ENCODE assay signal across 1 cellular context in the genomic region with DNA sequence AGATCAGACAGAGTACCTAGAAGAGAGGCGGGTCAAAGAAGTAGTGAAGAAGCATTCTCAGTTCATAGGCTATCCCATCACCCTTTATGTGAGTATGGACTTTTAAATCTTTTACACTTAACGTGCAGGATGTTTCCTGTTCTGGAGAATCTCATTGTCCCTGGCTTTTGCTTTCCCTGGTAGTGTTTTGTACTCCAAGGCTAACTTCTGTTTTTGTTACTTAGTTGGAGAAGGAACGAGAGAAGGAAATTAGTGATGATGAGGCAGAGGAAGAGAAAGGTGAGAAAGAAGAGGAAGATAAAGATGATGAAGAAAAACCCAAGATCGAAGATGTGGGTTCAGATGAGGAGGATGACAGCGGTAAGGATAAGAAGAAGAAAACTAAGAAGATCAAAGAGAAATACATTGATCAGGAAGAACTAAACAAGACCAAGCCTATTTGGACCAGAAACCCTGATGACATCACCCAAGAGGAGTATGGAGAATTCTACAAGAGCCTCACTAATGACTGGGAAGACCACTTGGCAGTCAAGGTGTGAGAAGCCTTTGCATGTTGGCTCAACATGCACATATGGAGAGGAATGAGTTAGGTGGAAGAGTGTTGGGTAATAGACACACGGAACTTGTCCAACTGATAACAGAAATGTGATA.
TF ChIP-seq lines count a peak whose summit lies in the region.

No MANE protein-coding gene starts in this region.

TF ChIP-seq in K562, 482 proteins besides CTCF, POLR2A, EP300 and RAD21:
- TF ChIP-seq NFIC (IDR thresholded peaks at IDR 0.05): peak; percentile 14; the same call in 1 of the 2 replicates
- TF ChIP-seq ASH1L (IDR thresholded peaks at IDR 0.05; ENCODE audit: borderline replicate concordance, low read depth, partially characterized antibody): no peak
- TF ChIP-seq ATF7 (IDR thresholded peaks at IDR 0.05): peak; percentile 21; the same call in 1 of the 2 replicates
- no peak for TF ChIP-seq ZNF316 (IDR thresholded peaks at IDR 0.05)
- TF ChIP-seq KDM5B (IDR thresholded peaks at IDR 0.05; ENCODE audit: insufficient replicate concordance, low read depth, low read length): peak; percentile 14
- peak; percentile 21; the same call in 1 of the 2 replicates for TF ChIP-seq NFXL1 (CRISPR knock-in tag; IDR thresholded peaks at IDR 0.05)
- 0 out of 2 replicates have a peak, but pooled peaks have one; percentile 10 for TF ChIP-seq GATAD2A (IDR thresholded peaks at IDR 0.05)
- no peak for TF ChIP-seq ZNF77 (CRISPR knock-in tag; IDR thresholded peaks at IDR 0.05)
- TF ChIP-seq CBX2 (IDR thresholded peaks at IDR 0.05; ENCODE audit: insufficient read depth, low read length, poor library complexity, severe bottlenecking): no peak
- TF ChIP-seq, protein P1, sequence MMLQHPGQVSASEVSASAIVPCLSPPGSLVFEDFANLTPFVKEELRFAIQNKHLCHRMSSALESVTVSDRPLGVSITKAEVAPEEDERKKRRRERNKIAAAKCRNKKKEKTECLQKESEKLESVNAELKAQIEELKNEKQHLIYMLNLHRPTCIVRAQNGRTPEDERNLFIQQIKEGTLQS (IDR thresholded peaks at IDR 0.05): peak; percentile 48; the same call in 1 of the 2 replicates
- TF ChIP-seq, protein P1 (CRISPR knock-in tag; conservative IDR thresholded peaks at IDR 0.05): no peak
- no peak for TF ChIP-seq ZNF134 (CRISPR knock-in tag; conservative IDR thresholded peaks at IDR 0.05)
- TF ChIP-seq CHD2 (IDR thresholded peaks at IDR 0.05; ENCODE audit: low read depth, low read length): no peak
- TF ChIP-seq, protein P2, sequence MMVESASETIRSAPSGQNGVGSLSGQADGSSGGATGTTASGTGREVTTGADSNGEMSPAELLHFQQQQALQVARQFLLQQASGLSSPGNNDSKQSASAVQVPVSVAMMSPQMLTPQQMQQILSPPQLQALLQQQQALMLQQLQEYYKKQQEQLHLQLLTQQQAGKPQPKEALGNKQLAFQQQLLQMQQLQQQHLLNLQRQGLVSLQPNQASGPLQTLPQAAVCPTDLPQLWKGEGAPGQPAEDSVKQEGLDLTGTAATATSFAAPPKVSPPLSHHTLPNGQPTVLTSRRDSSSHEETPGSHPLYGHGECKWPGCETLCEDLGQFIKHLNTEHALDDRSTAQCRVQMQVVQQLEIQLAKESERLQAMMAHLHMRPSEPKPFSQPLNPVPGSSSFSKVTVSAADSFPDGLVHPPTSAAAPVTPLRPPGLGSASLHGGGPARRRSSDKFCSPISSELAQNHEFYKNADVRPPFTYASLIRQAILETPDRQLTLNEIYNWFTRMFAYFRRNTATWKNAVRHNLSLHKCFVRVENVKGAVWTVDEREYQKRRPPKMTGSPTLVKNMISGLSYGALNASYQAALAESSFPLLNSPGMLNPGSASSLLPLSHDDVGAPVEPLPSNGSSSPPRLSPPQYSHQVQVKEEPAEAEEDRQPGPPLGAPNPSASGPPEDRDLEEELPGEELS (CRISPR knock-in tag; IDR thresholded peaks at IDR 0.05; ENCODE audit: borderline replicate concordance): peak; percentile 81; the same call in 1 of the 2 replicates
- TF ChIP-seq THRAP3 (IDR thresholded peaks at IDR 0.05; ENCODE audit: borderline replicate concordance): 0 out of 2 replicates have a peak, but pooled peaks have one; percentile 5
- TF ChIP-seq POLR2B (IDR thresholded peaks at IDR 0.05; ENCODE audit: low read depth, partially characterized antibody): peak; percentile 17
- peak; percentile 12; the same call in 1 of the 2 replicates for TF ChIP-seq CEBPB (tag; IDR thresholded peaks at IDR 0.05)
- TF ChIP-seq POLR2H (tag; IDR thresholded peaks at IDR 0.05; ENCODE audit: low read depth): no peak
- TF ChIP-seq GABPB1 (CRISPR knock-in tag; IDR thresholded peaks at IDR 0.05): 0 out of 2 replicates have a peak, but pooled peaks have one; percentile 27
- no peak for TF ChIP-seq STAG1 (CRISPR knock-in tag; IDR thresholded peaks at IDR 0.05; ENCODE audit: borderline replicate concordance)
- TF ChIP-seq CEBPG (CRISPR knock-in tag; IDR thresholded peaks at IDR 0.05): 0 out of 2 replicates have a peak, but pooled peaks have one; percentile 26
- TF ChIP-seq CEBPG (tag; conservative IDR thresholded peaks at IDR 0.05 in 1 of 2, IDR thresholded peaks at IDR 0.05 in 1 of 2): peak in 1 of 2 experiments; percentile 17; a peak in 1 of 4 replicates
- peak; percentile 38; the same call in 1 of the 2 replicates for TF ChIP-seq ZFX (CRISPR knock-in tag; IDR thresholded peaks at IDR 0.05)
- TF ChIP-seq MLX (CRISPR knock-in tag; conservative IDR thresholded peaks at IDR 0.05): 0 out of 4 replicates have a peak, but pooled peaks of 1 of the 2 experiments have one; percentile 43
- TF ChIP-seq, protein P3, sequence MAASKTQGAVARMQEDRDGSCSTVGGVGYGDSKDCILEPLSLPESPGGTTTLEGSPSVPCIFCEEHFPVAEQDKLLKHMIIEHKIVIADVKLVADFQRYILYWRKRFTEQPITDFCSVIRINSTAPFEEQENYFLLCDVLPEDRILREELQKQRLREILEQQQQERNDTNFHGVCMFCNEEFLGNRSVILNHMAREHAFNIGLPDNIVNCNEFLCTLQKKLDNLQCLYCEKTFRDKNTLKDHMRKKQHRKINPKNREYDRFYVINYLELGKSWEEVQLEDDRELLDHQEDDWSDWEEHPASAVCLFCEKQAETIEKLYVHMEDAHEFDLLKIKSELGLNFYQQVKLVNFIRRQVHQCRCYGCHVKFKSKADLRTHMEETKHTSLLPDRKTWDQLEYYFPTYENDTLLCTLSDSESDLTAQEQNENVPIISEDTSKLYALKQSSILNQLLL (CRISPR knock-in tag; IDR thresholded peaks at IDR 0.05; ENCODE audit: borderline replicate concordance): no peak
- 0 out of 2 replicates have a peak, but pooled peaks have one; percentile 25 for TF ChIP-seq PHB (CRISPR knock-in tag; IDR thresholded peaks at IDR 0.05)
- TF ChIP-seq, protein P4, sequence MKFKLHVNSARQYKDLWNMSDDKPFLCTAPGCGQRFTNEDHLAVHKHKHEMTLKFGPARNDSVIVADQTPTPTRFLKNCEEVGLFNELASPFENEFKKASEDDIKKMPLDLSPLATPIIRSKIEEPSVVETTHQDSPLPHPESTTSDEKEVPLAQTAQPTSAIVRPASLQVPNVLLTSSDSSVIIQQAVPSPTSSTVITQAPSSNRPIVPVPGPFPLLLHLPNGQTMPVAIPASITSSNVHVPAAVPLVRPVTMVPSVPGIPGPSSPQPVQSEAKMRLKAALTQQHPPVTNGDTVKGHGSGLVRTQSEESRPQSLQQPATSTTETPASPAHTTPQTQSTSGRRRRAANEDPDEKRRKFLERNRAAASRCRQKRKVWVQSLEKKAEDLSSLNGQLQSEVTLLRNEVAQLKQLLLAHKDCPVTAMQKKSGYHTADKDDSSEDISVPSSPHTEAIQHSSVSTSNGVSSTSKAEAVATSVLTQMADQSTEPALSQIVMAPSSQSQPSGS (CRISPR knock-in tag; IDR thresholded peaks at IDR 0.05): peak; percentile 70
- TF ChIP-seq POLR2AphosphoS5 (IDR thresholded peaks at IDR 0.05; ENCODE audit: control insufficient read depth, insufficient read depth, low read depth, low read length): peak; percentile 43
- no peak for TF ChIP-seq SREBF2 (CRISPR knock-in tag; IDR thresholded peaks at IDR 0.05)
